1 cellular context compared by ENCODE assay signal in the genomic region with DNA sequence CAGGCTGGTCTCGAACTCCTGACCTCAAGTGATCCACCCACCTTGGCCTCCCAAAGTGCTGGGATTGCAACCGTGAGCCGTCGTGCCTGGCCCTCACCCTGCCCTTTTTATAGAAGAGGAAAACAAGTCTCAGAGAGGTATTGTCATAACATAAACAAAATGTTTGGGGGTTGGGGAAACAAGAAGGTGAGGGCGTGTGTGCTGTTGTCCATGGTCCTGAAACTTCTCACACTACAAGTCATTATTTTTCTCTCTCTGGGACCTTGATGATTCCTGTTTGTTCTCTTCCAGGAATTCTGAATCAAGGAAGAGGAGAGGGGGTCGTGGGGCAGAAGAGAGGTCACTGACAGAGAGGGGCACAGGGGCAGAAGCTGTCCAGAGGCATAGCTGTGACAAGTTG.
TF ChIP-seq lines count a peak whose summit lies in the region.

No MANE protein-coding gene starts in this region.

TF ChIP-seq in WTC11, 78 proteins besides CTCF, POLR2A, EP300 and RAD21 (continued from another document):
- TF ChIP-seq ZNF138 (CRISPR knock-in tag; conservative IDR thresholded peaks at IDR 0.05): no peak
- no peak for TF ChIP-seq ZNF263 (CRISPR knock-in tag; IDR thresholded peaks at IDR 0.05; ENCODE audit: low read depth)
- TF ChIP-seq GABPB1 (CRISPR knock-in tag; IDR thresholded peaks at IDR 0.05): no peak
